Comparison of ENCODE assay signal across 9 cellular contexts in genomic region chr20:19758888-19759331, GRCh38. TPM values are rescaled to one million over a fixed set of nuclear protein-coding genes. Genes with fewer than 3 reads are reported as not detected.
DNase-seq lines count a peak whose midpoint lies in the region; ATAC-seq and TF ChIP-seq lines count a peak whose summit lies in the region.
"Had no signal": no experiment of that assay in that cellular context is flagged by ENCODE, and none has a peak within 500 bp of the region (broad histone marks: within the 10 kb centered on the region; RNA-seq: fewer than 3 reads in every experiment).

No MANE protein-coding gene starts in this region.

- CTCF ChIA-PET in naive thymus-derived CD4-positive, alpha-beta T cell (lab: Charles Lee): no interaction called here

- 2 to 5% methylated on average over 28 of the region's 28 CpGs for WGBS in sigmoid colon, 2 donors

- no peak for TF ChIP-seq EP300 in sigmoid colon (IDR thresholded peaks at IDR 0.05)

- peaks cover 0 to 3% (median 0%) of the 10 kb centered on the region in 5 donors for H3K36me3 Mint-ChIP-seq in naive thymus-derived CD4-positive, alpha-beta T cell

- no peak for TF ChIP-seq POLR2A in sigmoid colon (IDR thresholded peaks at IDR 0.05)

- H3K27ac ChIP-seq in sigmoid colon: peak overlapping the region; percentile 92 to 96 (median 94)
- no peak overlapping the region for H3K27ac ChIP-seq in naive thymus-derived CD4-positive, alpha-beta T cell (ENCODE audit: low read depth, low read length)

- peak overlapping the region in 1 of 10 donors; percentile 28 for H3K4me3 Mint-ChIP-seq in naive thymus-derived CD4-positive, alpha-beta T cell

- peak overlapping the region; percentile 92 for H3K4me3 ChIP-seq in iPS-11a (ENCODE audit: low read depth, low read length)
- H3K4me3 ChIP-seq in sigmoid colon: peak overlapping the region; percentile 71 to 94 (median 84)
- no peak overlapping the region for H3K4me3 ChIP-seq in naive thymus-derived CD4-positive, alpha-beta T cell (ENCODE audit: low read length)
- H3K4me3 ChIP-seq: K562 had no signal

- H3K4me1 ChIP-seq in sigmoid colon: peaks cover 0 to 33% (median 29%) of the 10 kb centered on the region in 4 donors
- no peaks in the 10 kb centered on the region for H3K4me1 ChIP-seq in naive thymus-derived CD4-positive, alpha-beta T cell (ENCODE audit: control insufficient read depth in 2 of 2, insufficient read depth in 2 of 2, low read length in 2 of 2)

- POLR2A ChIA-PET in naive thymus-derived CD4-positive, alpha-beta T cell (lab: Charles Lee): no interaction called here

- H3K9me3 ChIP-seq in sigmoid colon: no peaks in the 10 kb centered on the region
- H3K9me3 ChIP-seq in naive thymus-derived CD4-positive, alpha-beta T cell (ENCODE audit: control insufficient read depth in 2 of 3, low read length in 3 of 3): no peaks in the 10 kb centered on the region

- H3K4me1 Mint-ChIP-seq in naive thymus-derived CD4-positive, alpha-beta T cell: peaks cover 0 to 4% (median 0%) of the 10 kb centered on the region in 7 donors

- TF ChIP-seq CTCF in sigmoid colon (IDR thresholded peaks at IDR 0.05): no peak

- peaks cover 20 to 51% (median 44%) of the 10 kb centered on the region in 5 donors for H3K27me3 Mint-ChIP-seq in naive thymus-derived CD4-positive, alpha-beta T cell

- no peaks in the 10 kb centered on the region for H3K27me3 ChIP-seq in sigmoid colon
- no peaks in the 10 kb centered on the region for H3K27me3 ChIP-seq in naive thymus-derived CD4-positive, alpha-beta T cell (ENCODE audit: control insufficient read depth in 2 of 2, insufficient read depth in 2 of 2, low read length in 2 of 2)

- H3K9me3 Mint-ChIP-seq in naive thymus-derived CD4-positive, alpha-beta T cell: peaks cover 0 to 6% (median 0%) of the 10 kb centered on the region in 11 donors

- no peaks in the 10 kb centered on the region for H3K36me3 ChIP-seq in sigmoid colon
- no peaks in the 10 kb centered on the region for H3K36me3 ChIP-seq in naive thymus-derived CD4-positive, alpha-beta T cell (ENCODE audit: control insufficient read depth in 2 of 3, insufficient read depth in 3 of 3, low read length in 3 of 3)

- intact Hi-C loops in sigmoid colon (cut with DNase I): loop anchor here (2.0 to 5.0 kb wide), 2 partner anchors 66 to 218 kb away; no protein-coding TSS in a partner anchor
- intact Hi-C loops in naive thymus-derived CD4-positive, alpha-beta T cell (cut with micrococcal nuclease): no loop called here

- DNase-seq in HuH-7 (ENCODE audit: low spot score) (peak; percentile 89), astrocyte of the hippocampus (ENCODE audit: low read depth, low spot score) (peak; percentile 63), sigmoid colon (peak; percentile 83), SK-N-DZ (ENCODE audit: low spot score) (no peak), T-helper 2 cell (no peak)
- DNase-seq in naive thymus-derived CD4-positive, alpha-beta T cell: no peak
- DNase-seq in activated naive CD4-positive, alpha-beta T cell treated with Interleukin-2 at 50 U/mL for 16 hours: no peak

- ATAC-seq in naive thymus-derived CD4-positive, alpha-beta T cell: no peak
- ATAC-seq: K562 had no signal

- H3K27ac Mint-ChIP-seq in naive thymus-derived CD4-positive, alpha-beta T cell: no peak overlapping the region

RNA-seq across cellular contexts. Expression of gene RIN2, which starts 0.9 kb away (rescaled TPM):
- total RNA-seq in sigmoid colon: 10 to 100 TPM; 54.2 to 73.7 (median 57.8) TPM
- polyA plus RNA-seq in sigmoid colon: 10 to 100 TPM; 13.4 to 21.0 (median 16.7) TPM
- polyA plus RNA-seq in SK-N-DZ (2014; cell fraction: cytosol; rRNA removed): not detected in 2 replicates
- not detected in 2 replicates for polyA plus RNA-seq in SK-N-DZ (2014; cell fraction: nucleus; rRNA removed)
- 10 to 100 TPM in 1 of 5 experiments, 1 to 10 TPM in 1, under 1 TPM in 2, not detected in 1; 0.57 to 20.8 (median 1.3) TPM for total RNA-seq in naive thymus-derived CD4-positive, alpha-beta T cell
- not detected for polyA plus RNA-seq in naive thymus-derived CD4-positive, alpha-beta T cell
- polyA plus RNA-seq: K562 had no signal

Comparison
In these comparisons a context has a peak if more than half of its experiments do, and no peak if none do; other contexts are left out.
1. DNase-seq: peak in HuH-7 (single experiment), astrocyte of the hippocampus (single experiment) and sigmoid colon (single experiment); none in SK-N-DZ (single experiment), naive thymus-derived CD4-positive, alpha-beta T cell (0 of 9), T-helper 2 cell (0 of 5) and activated naive CD4-positive, alpha-beta T cell treated with Interleukin-2 at 50 U/mL for 16 hours (single experiment).